Comparison of ENCODE assay signal across 8 cellular contexts in the genomic region with DNA sequence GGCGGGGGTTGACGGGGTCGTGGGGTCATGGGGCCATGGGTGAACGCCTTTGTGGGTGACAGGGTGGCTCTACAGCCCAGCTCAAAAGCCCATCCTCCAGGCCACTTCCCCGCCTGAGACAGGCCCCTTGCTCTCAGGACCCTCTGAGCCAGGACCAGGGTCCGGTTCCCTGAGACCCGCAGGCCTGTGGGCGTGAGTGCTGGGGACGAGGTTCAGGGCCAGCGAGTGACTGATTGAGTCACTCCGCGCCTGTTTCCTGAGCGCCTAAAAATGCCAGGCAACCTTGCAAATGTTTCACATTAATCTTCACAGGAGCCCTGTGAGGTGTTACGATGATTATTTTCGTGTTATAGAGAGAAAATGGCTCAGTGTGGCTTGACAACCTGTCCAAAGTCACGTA.
DNase-seq lines count a peak whose midpoint lies in the region; ATAC-seq and TF ChIP-seq lines count a peak whose summit lies in the region.

No MANE protein-coding gene starts in this region.

- H3K27me3 ChIP-seq in right lobe of liver = no peaks in the 10 kb centered on the region

- TF ChIP-seq CTCF in astrocyte of the cerebellum (IDR thresholded peaks at IDR 0.05; ENCODE audit: low read depth, low read length, missing control alignments) (no peak), right lobe of liver (IDR thresholded peaks at IDR 0.05) (no peak), type B pancreatic cell (conservative IDR thresholded peaks at IDR 0.05) (no peak)

- intact Hi-C loops in right lobe of liver (cut with DNase I) = no loop called here

- peak overlapping the region; percentile 66 for H3K4me3 ChIP-seq in astrocyte of the cerebellum (ENCODE audit: low read depth, low read length)
- H3K4me3 ChIP-seq in right lobe of liver = peak overlapping the region; percentile 44 to 72 (median 63)

- H3K36me3 Mint-ChIP-seq in type B pancreatic cell = peaks cover 9% of the 10 kb centered on the region

- no peaks in the 10 kb centered on the region for H3K9me3 ChIP-seq in right lobe of liver

- no peaks in the 10 kb centered on the region for H3K36me3 ChIP-seq in right lobe of liver

- H3K27ac Mint-ChIP-seq in type B pancreatic cell = peak overlapping the region; percentile 80

- TF ChIP-seq POLR2A in right lobe of liver (IDR thresholded peaks at IDR 0.05) = no peak

- peak; percentile 44 for DNase-seq in ELR (ENCODE audit: low read depth)
- DNase-seq in astrocyte of the cerebellum (ENCODE audit: low read depth) = no peak
- peak in 1 of 3 donors; percentile 44 for DNase-seq in right lobe of liver
- DNase-seq in type B pancreatic cell (ENCODE audit: extremely low spot score, unreplicated experiment) = no peak
- no peak for DNase-seq in mucosa of gallbladder (ENCODE audit: low spot score)
- DNase-seq in A172 (ENCODE audit: low spot score) = no peak
- no peak for DNase-seq in NCI-H446 treated with DMSO at 0.1 percent for 48 hours (lab: John Stamatoyannopoulos, UW)

- H3K4me3 Mint-ChIP-seq in type B pancreatic cell = peak overlapping the region; percentile 91

- H3K9me3 Mint-ChIP-seq in type B pancreatic cell = no peaks in the 10 kb centered on the region

- H3K4me1 ChIP-seq in right lobe of liver = no peaks in the 10 kb centered on the region

- peak; percentile 18 for ATAC-seq in HG03139 (IDR thresholded peaks at IDR 0.05; ENCODE audit: unreplicated experiment)
- ATAC-seq in right lobe of liver = peak in 1 of 4 donors; percentile 51

- 5% methylated on average over 5 of the region's 16 CpGs for WGBS in right lobe of liver (ENCODE audit: insufficient coverage, low coverage, low lambda C conversion rate, missing lambda C conversion rate)

- H3K27ac ChIP-seq in right lobe of liver = peak overlapping the region; percentile 56 to 67 (median 57)

- no peaks in the 10 kb centered on the region for H3K27me3 Mint-ChIP-seq in type B pancreatic cell

- in situ Hi-C loops in astrocyte of the cerebellum (cut with HindIII; ENCODE audit: low sequenced_read_pairs) = no loop called here

- peaks cover 7% of the 10 kb centered on the region for H3K4me1 Mint-ChIP-seq in type B pancreatic cell (ENCODE audit: unreplicated experiment)
